In the genomic region with DNA sequence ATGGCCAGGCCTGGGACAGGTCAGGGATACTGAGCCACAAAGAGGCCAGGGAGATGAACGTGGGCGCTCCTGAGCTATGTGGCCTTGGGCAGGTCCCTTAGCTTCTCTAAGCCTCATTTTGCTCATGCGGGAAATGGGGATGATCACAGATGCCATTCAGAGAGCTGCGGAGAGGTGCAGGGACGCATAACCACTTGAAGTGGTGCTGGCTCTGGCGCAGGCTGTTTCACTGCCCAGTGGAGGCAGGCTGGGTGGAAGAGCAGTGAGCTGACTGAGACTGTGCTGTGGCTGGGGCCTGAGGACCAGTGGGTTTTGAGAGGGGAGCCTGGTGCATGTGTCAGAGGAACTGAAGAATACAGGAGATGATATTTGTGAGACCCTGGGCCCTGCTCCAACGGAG, we compare ENCODE assay signal across 10 cellular contexts. TPM values are rescaled to one million over a fixed set of nuclear protein-coding genes. Genes with fewer than 3 reads are reported as not detected.
DNase-seq lines count a peak whose midpoint lies in the region; ATAC-seq and TF ChIP-seq lines count a peak whose summit lies in the region.
"Had no signal": no experiment of that assay in that cellular context is flagged by ENCODE, and none has a peak within 500 bp of the region (broad histone marks: within the 10 kb centered on the region; RNA-seq: fewer than 3 reads in every experiment).

No MANE protein-coding gene starts in this region.

- no peak for TF ChIP-seq CTCF in ascending aorta (IDR thresholded peaks at IDR 0.05)
- TF ChIP-seq CTCF in mesothelial cell of epicardium (IDR thresholded peaks at IDR 0.05; ENCODE audit: unreplicated experiment), result no peak

- DNase-seq in activated naive CD8-positive, alpha-beta T cell treated with anti-CD3 and anti-CD28 coated beads, Interleukin-2, amount 10 ng/mL, durations not matched to agents 7 days and 5 days, result no peak
- DNase-seq in activated naive CD8-positive, alpha-beta T cell treated with anti-CD3 and anti-CD28 coated beads for 36 hours, result no peak
- DNase-seq in ascending aorta (ENCODE audit: low spot score in 2 of 2) (no peak), mesothelial cell of epicardium (ENCODE audit: low spot score in 2 of 2, unreplicated experiment in 2 of 2) (no peak), NCI-H526 (lab: John Stamatoyannopoulos, UW) (no peak), pons (ENCODE audit: low spot score) (no peak)
- DNase-seq: activated naive CD4-positive, alpha-beta T cell; Peyer's patch had no signal

- POLR2A ChIA-PET in activated naive CD8-positive, alpha-beta T cell treated with anti-CD3 and anti-CD28 coated beads, Interleukin-2, amount 10 ng/mL, durations not matched to agents 7 days and 5 days (lab: Charles Lee), result interaction anchor here (1.0 to 2.0 kb wide), 4 partner anchors 16 to 80 kb away, joined by 3 to 6 read pairs (median 4); a partner anchor contains a TSS

- H3K27ac ChIP-seq in ascending aorta, result peak overlapping the region; percentile 96
- peak overlapping the region; percentile 54 for H3K27ac ChIP-seq in thymus (ENCODE audit: low read depth)

- no peaks in the 10 kb centered on the region for H3K27me3 Mint-ChIP-seq in activated naive CD8-positive, alpha-beta T cell treated with anti-CD3 and anti-CD28 coated beads, Interleukin-2, amount 10 ng/mL, durations not matched to agents 7 days and 5 days
- H3K27me3 Mint-ChIP-seq in activated naive CD8-positive, alpha-beta T cell treated with anti-CD3 and anti-CD28 coated beads for 36 hours, result no peaks in the 10 kb centered on the region
- no peaks in the 10 kb centered on the region for H3K27me3 Mint-ChIP-seq in mesothelial cell of epicardium (ENCODE audit: low read depth)

- H3K4me1 ChIP-seq in ascending aorta (peaks cover 43 to 85% of the 10 kb centered on the region in 2 donors), thymus (ENCODE audit: control insufficient read depth, insufficient read depth, low read length) (peaks cover 41% of the 10 kb centered on the region)

- H3K27me3 ChIP-seq in ascending aorta, result no peaks in the 10 kb centered on the region
- H3K27me3 ChIP-seq in thymus (ENCODE audit: control insufficient read depth, insufficient read depth), result no peaks in the 10 kb centered on the region
- H3K27me3 ChIP-seq: Peyer's patch had no signal

- WGBS in thymus, result 86% methylated on average over 7 of the region's 7 CpGs

- ATAC-seq in activated naive CD8-positive, alpha-beta T cell treated with anti-CD3 and anti-CD28 coated beads, Interleukin-2, amount 10 ng/mL, durations not matched to agents 7 days and 5 days (ENCODE audit: low read depth), result no peak
- ATAC-seq in HG02981 (IDR thresholded peaks at IDR 0.05; ENCODE audit: unreplicated experiment), result no peak

- intact Hi-C loops in ascending aorta (cut with DNase I), result no loop called here

- H3K36me3 ChIP-seq in ascending aorta (no peaks in the 10 kb centered on the region), thymus (ENCODE audit: control insufficient read depth, insufficient read depth) (peaks cover 5% of the 10 kb centered on the region)
- H3K36me3 ChIP-seq: Peyer's patch had no signal

- H3K36me3 Mint-ChIP-seq in activated naive CD8-positive, alpha-beta T cell treated with anti-CD3 and anti-CD28 coated beads, Interleukin-2, amount 10 ng/mL, durations not matched to agents 7 days and 5 days, result no peaks in the 10 kb centered on the region
- H3K36me3 Mint-ChIP-seq in activated naive CD8-positive, alpha-beta T cell treated with anti-CD3 and anti-CD28 coated beads for 36 hours, result no peaks in the 10 kb centered on the region
- H3K36me3 Mint-ChIP-seq in mesothelial cell of epicardium, result no peaks in the 10 kb centered on the region

- H3K4me3 Mint-ChIP-seq in activated naive CD8-positive, alpha-beta T cell treated with anti-CD3 and anti-CD28 coated beads, Interleukin-2, amount 10 ng/mL, durations not matched to agents 7 days and 5 days, result peak overlapping the region; percentile 1
- no peak overlapping the region for H3K4me3 Mint-ChIP-seq in activated naive CD8-positive, alpha-beta T cell treated with anti-CD3 and anti-CD28 coated beads for 36 hours
- no peak overlapping the region for H3K4me3 Mint-ChIP-seq in mesothelial cell of epicardium

- no peaks in the 10 kb centered on the region for H3K9me3 Mint-ChIP-seq in activated naive CD8-positive, alpha-beta T cell treated with anti-CD3 and anti-CD28 coated beads, Interleukin-2, amount 10 ng/mL, durations not matched to agents 7 days and 5 days
- H3K9me3 Mint-ChIP-seq in activated naive CD8-positive, alpha-beta T cell treated with anti-CD3 and anti-CD28 coated beads for 36 hours, result no peaks in the 10 kb centered on the region
- H3K9me3 Mint-ChIP-seq in mesothelial cell of epicardium, result no peaks in the 10 kb centered on the region

- H3K4me1 Mint-ChIP-seq in activated naive CD8-positive, alpha-beta T cell treated with anti-CD3 and anti-CD28 coated beads, Interleukin-2, amount 10 ng/mL, durations not matched to agents 7 days and 5 days, result peaks cover 36% of the 10 kb centered on the region
- H3K4me1 Mint-ChIP-seq in activated naive CD8-positive, alpha-beta T cell treated with anti-CD3 and anti-CD28 coated beads for 36 hours, result peaks cover 48% of the 10 kb centered on the region
- H3K4me1 Mint-ChIP-seq in mesothelial cell of epicardium, result peaks cover 38% of the 10 kb centered on the region

- H3K4me3 ChIP-seq in ascending aorta (no peak overlapping the region), thymus (ENCODE audit: low read length) (no peak overlapping the region)
- H3K4me3 ChIP-seq: Peyer's patch had no signal

- H3K9me3 ChIP-seq in ascending aorta (no peaks in the 10 kb centered on the region), thymus (ENCODE audit: control insufficient read depth) (no peaks in the 10 kb centered on the region)
- H3K9me3 ChIP-seq: Peyer's patch had no signal

- H3K27ac Mint-ChIP-seq in activated naive CD8-positive, alpha-beta T cell treated with anti-CD3 and anti-CD28 coated beads, Interleukin-2, amount 10 ng/mL, durations not matched to agents 7 days and 5 days, result no peak overlapping the region
- H3K27ac Mint-ChIP-seq in activated naive CD8-positive, alpha-beta T cell treated with anti-CD3 and anti-CD28 coated beads for 36 hours, result no peak overlapping the region
- peak overlapping the region; percentile 66 for H3K27ac Mint-ChIP-seq in mesothelial cell of epicardium

RNA-seq across cellular contexts. Expression of a gene that starts 18.4 kb away (rescaled TPM):
- 1 to 10 TPM; 3.5 to 4.6 TPM for total RNA-seq in activated naive CD8-positive, alpha-beta T cell treated with anti-CD3 and anti-CD28 coated beads, Interleukin-2, amount 10 ng/mL, durations not matched to agents 7 days and 5 days
- total RNA-seq in activated naive CD8-positive, alpha-beta T cell treated with anti-CD3 and anti-CD28 coated beads for 36 hours, result 1 to 10 TPM; 1.3 to 2.0 TPM
- 41.9 TPM for total RNA-seq in ascending aorta
- 35.7 to 38.3 TPM (median 37.4 TPM) in 3 replicates for total RNA-seq in mesothelial cell of epicardium
- polyA plus RNA-seq in thymus, result 47.9 TPM
